Comparison of ENCODE assay signal across 5 cellular contexts in the genomic region with DNA sequence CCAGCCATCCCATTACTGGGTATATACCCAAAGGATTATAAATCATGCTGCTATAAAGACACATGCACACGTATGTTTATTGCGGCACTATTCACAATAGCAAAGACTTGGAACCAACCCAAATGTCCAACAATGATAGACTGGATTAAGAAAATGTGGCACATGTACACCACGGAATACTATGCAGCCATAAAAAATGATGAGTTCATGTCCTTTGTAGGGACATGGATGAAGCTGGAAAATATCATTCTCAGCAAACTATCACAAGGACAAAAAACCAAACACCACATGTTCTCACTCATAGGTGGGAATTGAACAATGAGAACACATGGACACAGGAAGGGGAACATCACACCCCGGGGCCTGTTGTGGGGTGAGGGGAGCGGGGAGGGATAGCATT. TPM values are rescaled to one million over a fixed set of nuclear protein-coding genes. Genes with fewer than 3 reads are reported as not detected.
"Had no signal": no experiment of that assay in that cellular context is flagged by ENCODE, and none has a peak within 500 bp of the region (broad histone marks: within the 10 kb centered on the region; RNA-seq: fewer than 3 reads in every experiment).

No MANE protein-coding gene starts in this region.

RNA-seq across cellular contexts. Expression of gene TMC2, which starts 29.9 kb away (rescaled TPM):
- total RNA-seq: HT-29, HT1080, IMR-90, K562 had no signal
- polyA plus RNA-seq: IgD-negative memory B cell, IMR-90, K562 had no signal
